2 cellular contexts compared by ENCODE assay signal in genomic region chr3:13024274-13024863, GRCh38.
TF ChIP-seq lines count a peak whose summit lies in the region.

No MANE protein-coding gene starts in this region.

TF ChIP-seq in H1, 55 proteins besides CTCF, POLR2A, EP300 and RAD21:
- TF ChIP-seq FOSL1 (IDR thresholded peaks at IDR 0.05; ENCODE audit: insufficient read depth, low read depth, low read length): no peak
- TF ChIP-seq TEAD4 (IDR thresholded peaks at IDR 0.05; ENCODE audit: low read depth, low read length): no peak
- TF ChIP-seq EZH2 (IDR thresholded peaks at IDR 0.05; ENCODE audit: low read depth, low read length, severe bottlenecking): no peak
- TF ChIP-seq JUN (IDR thresholded peaks at IDR 0.05; ENCODE audit: low read depth, low read length): no peak
- no peak for TF ChIP-seq SRF (IDR thresholded peaks at IDR 0.05; ENCODE audit: low read depth, low read length)
- no peak for TF ChIP-seq CEBPB (IDR thresholded peaks at IDR 0.05; ENCODE audit: low read depth, low read length)
- no peak for TF ChIP-seq POLR2AphosphoS5 (IDR thresholded peaks at IDR 0.05; ENCODE audit: low read depth, low read length)
- TF ChIP-seq KDM5A (IDR thresholded peaks at IDR 0.05; ENCODE audit: low read length): no peak
- TF ChIP-seq ZNF274 (IDR thresholded peaks at IDR 0.05; ENCODE audit: borderline replicate concordance, extremely low read depth, low read length): no peak

TF ChIP-seq in HepG2, 621 proteins besides CTCF, POLR2A, EP300 and RAD21:
- no peak for TF ChIP-seq GATA4 (IDR thresholded peaks at IDR 0.05; ENCODE audit: borderline replicate concordance, low read depth)
- no peak for TF ChIP-seq ELF4 (CRISPR knock-in tag; IDR thresholded peaks at IDR 0.05; ENCODE audit: borderline replicate concordance)
- TF ChIP-seq ZNF253 (CRISPR knock-in tag; IDR thresholded peaks at IDR 0.05; ENCODE audit: borderline replicate concordance): no peak
- TF ChIP-seq ZNF510 (CRISPR knock-in tag; IDR thresholded peaks at IDR 0.05; ENCODE audit: low read depth): no peak
- no peak for TF ChIP-seq ZNF672 (CRISPR knock-in tag; IDR thresholded peaks at IDR 0.05)
- TF ChIP-seq ISX (CRISPR knock-in tag; conservative IDR thresholded peaks at IDR 0.05): no peak
- no peak for TF ChIP-seq ATF3 (CRISPR knock-in tag; IDR thresholded peaks at IDR 0.05)
- no peak for TF ChIP-seq ZNF44 (CRISPR knock-in tag; IDR thresholded peaks at IDR 0.05)
- TF ChIP-seq HNF1A (IDR thresholded peaks at IDR 0.05; ENCODE audit: low read depth): no peak
- TF ChIP-seq HNF1A (CRISPR knock-in tag; IDR thresholded peaks at IDR 0.05; ENCODE audit: borderline replicate concordance): no peak
- no peak for TF ChIP-seq TRIM24 (CRISPR knock-in tag; IDR thresholded peaks at IDR 0.05)
- TF ChIP-seq ZNF501 (CRISPR knock-in tag; IDR thresholded peaks at IDR 0.05): no peak
- no peak for TF ChIP-seq ZNF24 (IDR thresholded peaks at IDR 0.05)
